In the genomic region with DNA sequence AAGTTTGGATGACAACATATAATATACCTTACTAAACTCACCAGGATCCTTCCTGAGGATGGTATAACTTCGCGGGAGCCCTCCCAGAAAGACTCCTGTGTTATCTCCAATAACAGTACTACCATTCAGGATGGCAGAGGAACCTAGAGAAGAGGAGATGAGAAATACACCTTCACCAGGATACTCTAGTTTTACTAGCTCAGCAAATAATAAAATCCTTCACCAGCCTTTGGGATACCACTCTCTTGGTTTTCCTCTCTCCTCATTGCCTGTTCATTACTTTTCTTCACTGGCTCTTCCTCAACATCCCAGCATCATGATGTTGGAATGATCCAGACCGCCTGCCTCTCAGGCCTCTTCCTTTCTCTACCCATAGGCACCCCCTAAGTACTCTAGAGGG, we compare ENCODE assay signal across 32 cellular contexts.
"Had no signal": no experiment of that assay in that cellular context is flagged by ENCODE, and none has a peak within 500 bp of the region (broad histone marks: within the 10 kb centered on the region; RNA-seq: fewer than 3 reads in every experiment).

No MANE protein-coding gene starts in this region.

- H3K36me3 ChIP-seq: adrenal gland, brain microvascular endothelial cell, breast epithelium had no signal

- H3K4me3 ChIP-seq: adrenal gland, body of pancreas, breast epithelium had no signal

- ATAC-seq: activated CD8-positive, alpha-beta T cell treated with anti-CD3 and anti-CD28 coated beads for 36 hours; activated naive CD4-positive, alpha-beta T cell treated with anti-CD3 and anti-CD28 coated beads, Interleukin-2, amount 50 U/mL, for 72 hours; activated T-cell treated with anti-CD3 and anti-CD28 coated beads, Interleukin-2, amount 50 U/mL, for 4 hours; activated T-cell treated with anti-CD3 and anti-CD28 coated beads, Interleukin-2, amount 50 U/mL, for 72 hours; activated T-helper 17 cell treated with anti-CD3 and anti-CD28 coated beads, Interleukin-2, amount 50 U/mL, for 72 hours; body of pancreas had no signal

- DNase-seq: activated B cell treated with CpG ODN at 0.5 μM for 24 hours; activated CD4-positive, alpha-beta memory T cell treated with anti-CD3 and anti-CD28 coated beads for 36 hours; activated CD4-positive, alpha-beta T cell treated with anti-CD3 and anti-CD28 coated beads for 4 hours; activated CD4-positive, alpha-beta T cell treated with anti-CD3 and anti-CD28 coated beads, Interleukin-2, amount 10 ng/mL, durations not matched to agents 24 days and 14 days; activated CD4-positive, alpha-beta T cell treated with anti-CD3 and anti-CD28 coated beads, Interleukin-2, amount 50 U/mL, for 1 hour; activated CD4-positive, alpha-beta T cell treated with anti-CD3 and anti-CD28 coated beads, Interleukin-2, amount 50 U/mL, for 4 hours; activated CD4-positive, CD25-positive, alpha-beta regulatory T cell treated with anti-CD3 and anti-CD28 coated beads, Interleukin-2, amount 50 U/mL, for 72 hours; activated CD8-positive, alpha-beta memory T cell treated with anti-CD3 and anti-CD28 coated beads, Interleukin-2, amount 50 U/mL, for 4 hours; activated CD8-positive, alpha-beta T cell treated with anti-CD3 and anti-CD28 coated beads for 36 hours; activated effector memory CD4-positive, alpha-beta T cell treated with anti-CD3 and anti-CD28 coated beads, Interleukin-2, amount 50 U/mL, for 16 hours; activated gamma-delta T cell treated with Interleukin-2 at 50 U/mL for 16 hours; activated naive CD4-positive, alpha-beta T cell; activated naive CD4-positive, alpha-beta T cell treated with anti-CD3 and anti-CD28 coated beads for 36 hours; activated naive CD4-positive, alpha-beta T cell treated with anti-CD3 and anti-CD28 coated beads, Interleukin-2, amount 50 U/mL, for 16 hours; activated naive CD8-positive, alpha-beta T cell treated with anti-CD3 and anti-CD28 coated beads for 36 hours; activated T-cell treated with anti-CD3 and anti-CD28 coated beads for 4 hours; activated T-cell treated with anti-CD3 and anti-CD28 coated beads, Interleukin-2, amount 50 U/mL, for 1 hour; activated T-cell treated with anti-CD3 and anti-CD28 coated beads, Interleukin-2, amount 50 U/mL, for 4 hours; activated T-cell treated with anti-CD3 and anti-CD28 coated beads, Interleukin-2, amount 50 U/mL, for 72 hours; adrenal gland; amniotic stem cell; aorta; body of pancreas; brain microvascular endothelial cell; central memory CD4-positive, alpha-beta T cell; T-helper 2 cell; T-helper 9 cell had no signal

- H3K27me3 ChIP-seq: adrenal gland, body of pancreas, brain microvascular endothelial cell, breast epithelium had no signal

- H3K27ac ChIP-seq: adrenal gland, body of pancreas, brain microvascular endothelial cell, breast epithelium, VCaP had no signal

- FAIRE-seq: astrocyte had no signal

- H3K4me1 ChIP-seq: adrenal gland, body of pancreas, breast epithelium had no signal

- H3K9me3 ChIP-seq: adrenal gland, body of pancreas, breast epithelium had no signal
